18 cellular contexts compared by ENCODE assay signal in the genomic region with DNA sequence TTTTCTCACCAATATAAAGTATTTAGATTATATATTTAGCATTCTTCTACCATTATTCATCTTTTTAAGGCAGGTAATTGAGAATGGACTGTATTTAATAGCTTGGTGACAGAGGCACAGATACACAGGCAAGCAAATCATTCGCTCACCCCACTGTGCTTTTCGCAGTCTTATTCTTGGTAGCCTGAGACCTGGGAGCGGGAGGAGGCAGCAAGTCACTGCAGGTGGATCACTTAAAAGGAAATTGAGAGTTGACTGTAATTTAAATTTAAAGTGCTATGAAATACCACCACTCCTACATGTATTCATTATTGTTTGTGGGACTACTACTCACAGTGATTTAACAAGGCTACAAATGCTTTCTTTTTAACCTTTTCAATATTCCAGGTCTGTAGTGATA. TPM values are rescaled to one million over a fixed set of nuclear protein-coding genes. Genes with fewer than 3 reads are reported as not detected.
A peak's percentile ranks its signal among the peaks of the same experiment; 100 is the strongest.
DNase-seq lines count a peak whose midpoint lies in the region; ATAC-seq and TF ChIP-seq lines count a peak whose summit lies in the region.
"Had no signal": no experiment of that assay in that cellular context is flagged by ENCODE, and none has a peak within 500 bp of the region (broad histone marks: within the 10 kb centered on the region; RNA-seq: fewer than 3 reads in every experiment).

No MANE protein-coding gene starts in this region.

- intact Hi-C loops in left ventricle myocardium inferior (cut with micrococcal nuclease) = no loop called here
- intact Hi-C loops in naive thymus-derived CD4-positive, alpha-beta T cell (cut with micrococcal nuclease) = loop anchor here in 1 of 2 donors (2.0 kb wide), 1 partner anchor 16 kb away; no protein-coding TSS in a partner anchor

- DNase-seq in left ventricle myocardium inferior = no peak
- no peak for DNase-seq in right atrium auricular region (ENCODE audit: low spot score)
- no peak for DNase-seq in WTC11 (ENCODE audit: low spot score)
- DNase-seq in naive thymus-derived CD4-positive, alpha-beta T cell = no peak
- no peak for DNase-seq in NOMO-1 (lab: John Stamatoyannopoulos, UW; ENCODE audit: unreplicated experiment in 2 of 2)
- DNase-seq: Kasumi-1, MM.1S, NCI-H1092, NCI-H1436 treated with DMSO at 0.1 percent for 48 hours, NCI-H2029, NCI-H345, NCI-H524 treated with DMSO at 0.1 percent for 48 hours, PC-9, SJCRH30 had no signal

- H3K27ac ChIP-seq in left ventricle myocardium inferior (replicated peaks) (peak overlapping the region; percentile 4), right atrium auricular region (no peak overlapping the region), HUES48 (ENCODE audit: low read depth, low read length) (peak overlapping the region; percentile 32)
- no peak overlapping the region for H3K27ac ChIP-seq in naive thymus-derived CD4-positive, alpha-beta T cell (ENCODE audit: low read depth, low read length)
- H3K27ac ChIP-seq: BLaER1 treated with 17β-estradiol and CSF1 and Interleukin-3, amounts not matched to agents 10 nM and 100 nM; PC-9; SJCRH30 had no signal

- H3K4me3 ChIP-seq in left ventricle myocardium inferior (no peak overlapping the region), right atrium auricular region (no peak overlapping the region), HUES48 (ENCODE audit: low read depth, low read length) (no peak overlapping the region)
- no peak overlapping the region for H3K4me3 ChIP-seq in naive thymus-derived CD4-positive, alpha-beta T cell (ENCODE audit: low read length)
- H3K4me3 ChIP-seq: BLaER1 treated with 17β-estradiol and CSF1 and Interleukin-3, amounts not matched to agents 10 nM and 100 nM; HAP-1; PC-9; SJCRH30 had no signal

- peaks cover 21% of the 10 kb centered on the region for H3K36me3 ChIP-seq in left ventricle myocardium inferior
- H3K36me3 ChIP-seq in right atrium auricular region = peaks cover 12% of the 10 kb centered on the region
- H3K36me3 ChIP-seq in HUES48 (ENCODE audit: control insufficient read depth, insufficient read depth, low read length) = peaks cover 14% of the 10 kb centered on the region
- peaks cover 0 to 32% (median 0%) of the 10 kb centered on the region in 3 experiments for H3K36me3 ChIP-seq in naive thymus-derived CD4-positive, alpha-beta T cell (ENCODE audit: control insufficient read depth in 2 of 3, insufficient read depth in 3 of 3, low read length in 3 of 3)

- POLR2A ChIA-PET in WTC11 (lab: Charles Lee) = no interaction called here
- POLR2A ChIA-PET in naive thymus-derived CD4-positive, alpha-beta T cell (lab: Charles Lee) = no interaction called here

- H3K36me3 Mint-ChIP-seq in WTC11 = peaks cover 34% of the 10 kb centered on the region
- H3K36me3 Mint-ChIP-seq in naive thymus-derived CD4-positive, alpha-beta T cell = peaks cover 25 to 45% (median 41%) of the 10 kb centered on the region in 5 donors

- CTCF ChIA-PET in WTC11 (lab: Charles Lee) = no interaction called here
- CTCF ChIA-PET in naive thymus-derived CD4-positive, alpha-beta T cell (lab: Charles Lee) = no interaction called here

- H3K9me3 Mint-ChIP-seq in WTC11 = peaks cover 25% of the 10 kb centered on the region
- H3K9me3 Mint-ChIP-seq in naive thymus-derived CD4-positive, alpha-beta T cell = peaks cover 10 to 35% (median 15%) of the 10 kb centered on the region in 11 donors

- H3K27me3 Mint-ChIP-seq in WTC11 (ENCODE audit: low read depth) = no peaks in the 10 kb centered on the region; the same call in 1 of the 2 replicates
- no peaks in the 10 kb centered on the region for H3K27me3 Mint-ChIP-seq in naive thymus-derived CD4-positive, alpha-beta T cell

- peak overlapping the region; percentile 85 for H3K27ac Mint-ChIP-seq in WTC11
- peak overlapping the region in 5 of 9 donors; percentile 1 to 79 (median 64) for H3K27ac Mint-ChIP-seq in naive thymus-derived CD4-positive, alpha-beta T cell

- no peak overlapping the region for H3K4me3 Mint-ChIP-seq in WTC11
- peak overlapping the region in 6 of 10 donors; percentile 38 to 70 (median 62) for H3K4me3 Mint-ChIP-seq in naive thymus-derived CD4-positive, alpha-beta T cell

- ATAC-seq in WTC11 = peak; percentile 83
- ATAC-seq in naive thymus-derived CD4-positive, alpha-beta T cell = no peak
- no peak for ATAC-seq in GM19023 (IDR thresholded peaks at IDR 0.05; ENCODE audit: unreplicated experiment)

- peaks cover 56% of the 10 kb centered on the region for H3K4me1 Mint-ChIP-seq in WTC11
- H3K4me1 Mint-ChIP-seq in naive thymus-derived CD4-positive, alpha-beta T cell = peaks cover 38 to 93% (median 86%) of the 10 kb centered on the region in 7 donors

- no peak for TF ChIP-seq CTCF in left ventricle myocardium inferior (IDR thresholded peaks at IDR 0.05; ENCODE audit: borderline replicate concordance)
- no peak for TF ChIP-seq CTCF in right atrium auricular region (IDR thresholded peaks at IDR 0.05)
- no peak for TF ChIP-seq CTCF in WTC11 (IDR thresholded peaks at IDR 0.05)

- no peak overlapping the region for H3K9ac ChIP-seq in HUES48 (ENCODE audit: low read depth, low read length)
- H3K9ac ChIP-seq: BLaER1 treated with 17β-estradiol and CSF1 and Interleukin-3, amounts not matched to agents 10 nM and 100 nM had no signal

- no peaks in the 10 kb centered on the region for H3K27me3 ChIP-seq in left ventricle myocardium inferior (ENCODE audit: low read depth)
- no peaks in the 10 kb centered on the region for H3K27me3 ChIP-seq in right atrium auricular region
- no peaks in the 10 kb centered on the region for H3K27me3 ChIP-seq in HUES48 (ENCODE audit: control insufficient read depth, insufficient read depth, low read length)
- H3K27me3 ChIP-seq in naive thymus-derived CD4-positive, alpha-beta T cell (ENCODE audit: control insufficient read depth in 2 of 2, insufficient read depth in 2 of 2, low read length in 2 of 2) = no peaks in the 10 kb centered on the region
- H3K27me3 ChIP-seq: BLaER1 treated with 17β-estradiol and CSF1 and Interleukin-3, amounts not matched to agents 10 nM and 100 nM; SJCRH30 had no signal

- H3K4me1 ChIP-seq in left ventricle myocardium inferior (peaks cover 93% of the 10 kb centered on the region), right atrium auricular region (peaks cover 0 to 37% of the 10 kb centered on the region in 2 donors), HUES48 (ENCODE audit: control insufficient read depth, insufficient read depth, low read length) (peaks cover 39% of the 10 kb centered on the region)
- peaks cover 11 to 14% of the 10 kb centered on the region in 2 donors for H3K4me1 ChIP-seq in naive thymus-derived CD4-positive, alpha-beta T cell (ENCODE audit: control insufficient read depth in 2 of 2, insufficient read depth in 2 of 2, low read length in 2 of 2)
- H3K4me1 ChIP-seq: HAP-1, SJCRH30 had no signal

- H3K9me3 ChIP-seq in left ventricle myocardium inferior (replicated peaks) = peaks cover 12% of the 10 kb centered on the region
- no peaks in the 10 kb centered on the region for H3K9me3 ChIP-seq in right atrium auricular region
- peaks cover 17% of the 10 kb centered on the region for H3K9me3 ChIP-seq in HUES48 (ENCODE audit: control insufficient read depth, insufficient read depth, low read length)
- peaks cover 0 to 24% (median 0%) of the 10 kb centered on the region in 3 experiments for H3K9me3 ChIP-seq in naive thymus-derived CD4-positive, alpha-beta T cell (ENCODE audit: control insufficient read depth in 2 of 3, low read length in 3 of 3)
- H3K9me3 ChIP-seq: HAP-1, SJCRH30 had no signal

TF ChIP-seq in WTC11, 78 proteins besides CTCF, POLR2A, EP300 and RAD21 (continues in another document):
- TF ChIP-seq NR2C2 (CRISPR knock-in tag; IDR thresholded peaks at IDR 0.05) (no peak), MXD4 (CRISPR knock-in tag; IDR thresholded peaks at IDR 0.05; ENCODE audit: borderline replicate concordance) (no peak), SP1 (CRISPR knock-in tag; conservative IDR thresholded peaks at IDR 0.05) (no peak), ETV6 (CRISPR knock-in tag; IDR thresholded peaks at IDR 0.05) (no peak), ZNF671 (CRISPR knock-in tag; IDR thresholded peaks at IDR 0.05) (no peak), CREM (CRISPR knock-in tag; IDR thresholded peaks at IDR 0.05) (no peak), SMAD4 (CRISPR knock-in tag; IDR thresholded peaks at IDR 0.05) (no peak), ZNF232 (CRISPR knock-in tag; IDR thresholded peaks at IDR 0.05) (no peak)
- TF ChIP-seq, protein P1, sequence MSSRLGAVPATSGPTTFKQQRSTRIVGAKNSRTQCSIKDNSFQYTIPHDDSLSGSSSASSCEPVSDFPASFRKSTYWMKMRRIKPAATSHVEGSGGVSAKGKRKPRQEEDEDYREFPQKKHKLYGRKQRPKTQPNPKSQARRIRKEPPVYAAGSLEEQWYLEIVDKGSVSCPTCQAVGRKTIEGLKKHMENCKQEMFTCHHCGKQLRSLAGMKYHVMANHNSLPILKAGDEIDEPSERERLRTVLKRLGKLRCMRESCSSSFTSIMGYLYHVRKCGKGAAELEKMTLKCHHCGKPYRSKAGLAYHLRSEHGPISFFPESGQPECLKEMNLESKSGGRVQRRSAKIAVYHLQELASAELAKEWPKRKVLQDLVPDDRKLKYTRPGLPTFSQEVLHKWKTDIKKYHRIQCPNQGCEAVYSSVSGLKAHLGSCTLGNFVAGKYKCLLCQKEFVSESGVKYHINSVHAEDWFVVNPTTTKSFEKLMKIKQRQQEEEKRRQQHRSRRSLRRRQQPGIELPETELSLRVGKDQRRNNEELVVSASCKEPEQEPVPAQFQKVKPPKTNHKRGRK (CRISPR knock-in tag; IDR thresholded peaks at IDR 0.05; ENCODE audit: borderline replicate concordance) = no peak
- TF ChIP-seq, protein P2, sequence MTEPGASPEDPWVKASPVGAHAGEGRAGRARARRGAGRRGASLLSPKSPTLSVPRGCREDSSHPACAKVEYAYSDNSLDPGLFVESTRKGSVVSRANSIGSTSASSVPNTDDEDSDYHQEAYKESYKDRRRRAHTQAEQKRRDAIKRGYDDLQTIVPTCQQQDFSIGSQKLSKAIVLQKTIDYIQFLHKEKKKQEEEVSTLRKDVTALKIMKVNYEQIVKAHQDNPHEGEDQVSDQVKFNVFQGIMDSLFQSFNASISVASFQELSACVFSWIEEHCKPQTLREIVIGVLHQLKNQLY (CRISPR knock-in tag; IDR thresholded peaks at IDR 0.05) = no peak
- TF ChIP-seq, protein P3, sequence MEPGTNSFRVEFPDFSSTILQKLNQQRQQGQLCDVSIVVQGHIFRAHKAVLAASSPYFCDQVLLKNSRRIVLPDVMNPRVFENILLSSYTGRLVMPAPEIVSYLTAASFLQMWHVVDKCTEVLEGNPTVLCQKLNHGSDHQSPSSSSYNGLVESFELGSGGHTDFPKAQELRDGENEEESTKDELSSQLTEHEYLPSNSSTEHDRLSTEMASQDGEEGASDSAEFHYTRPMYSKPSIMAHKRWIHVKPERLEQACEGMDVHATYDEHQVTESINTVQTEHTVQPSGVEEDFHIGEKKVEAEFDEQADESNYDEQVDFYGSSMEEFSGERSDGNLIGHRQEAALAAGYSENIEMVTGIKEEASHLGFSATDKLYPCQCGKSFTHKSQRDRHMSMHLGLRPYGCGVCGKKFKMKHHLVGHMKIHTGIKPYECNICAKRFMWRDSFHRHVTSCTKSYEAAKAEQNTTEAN (CRISPR knock-in tag; IDR thresholded peaks at IDR 0.05) = no peak

RNA-seq across cellular contexts. Expression of a gene that starts 9.7 kb away (rescaled TPM):
- total RNA-seq in left ventricle myocardium inferior (35.0 TPM), right atrium auricular region (10 to 100 TPM; 18.7 to 25.1 TPM), WTC11 (2021) (20.7 to 23.0 TPM (median 22.4 TPM) in 3 replicates)
- 10 to 100 TPM; 56.9 to 96.2 (median 86.5) TPM for total RNA-seq in naive thymus-derived CD4-positive, alpha-beta T cell
- polyA plus RNA-seq in naive thymus-derived CD4-positive, alpha-beta T cell = 10 to 100 TPM; 16.2 to 22.9 TPM

Comparison
In these comparisons a context has a peak if more than half of its experiments do, and no peak if none do; other contexts are left out.
1. H3K27ac ChIP-seq: peak in left ventricle myocardium inferior (single experiment) and HUES48 (single experiment); none in right atrium auricular region (0 of 2) and naive thymus-derived CD4-positive, alpha-beta T cell (single experiment).